21 cellular contexts compared by ENCODE assay signal in genomic region chr1:48248356-48248755, GRCh38. TPM values are rescaled to one million over a fixed set of nuclear protein-coding genes. Genes with fewer than 3 reads are reported as not detected.
A peak's percentile ranks its signal among the peaks of the same experiment; 100 is the strongest.
DNase-seq lines count a peak whose midpoint lies in the region; ATAC-seq, FAIRE-seq and TF ChIP-seq lines count a peak whose summit lies in the region.
"Had no signal": no experiment of that assay in that cellular context is flagged by ENCODE, and none has a peak within 500 bp of the region (broad histone marks: within the 10 kb centered on the region; RNA-seq: fewer than 3 reads in every experiment).

No MANE protein-coding gene starts in this region.

- no TSS peak for BruUV-seq in HepG2 (replicated peaks; lab: Mats Ljungman, UMichigan)

- H3K79me2 ChIP-seq in HepG2 (ENCODE audit: insufficient read depth, low read length) = no peaks in the 10 kb centered on the region

- no peak overlapping the region for H3K9ac ChIP-seq in HepG2 (ENCODE audit: insufficient read depth, low read depth, low read length)
- H3K9ac ChIP-seq: GM23248 had no signal

- no peaks in the 10 kb centered on the region for H3K4me1 ChIP-seq in HepG2 (ENCODE audit: insufficient read depth, low read length)
- H3K4me1 ChIP-seq in right lobe of liver = no peaks in the 10 kb centered on the region
- peaks cover 0 to 5% (median 0%) of the 10 kb centered on the region in 4 donors for H3K4me1 ChIP-seq in esophagus muscularis mucosa
- peaks cover 11 to 15% of the 10 kb centered on the region in 2 donors for H3K4me1 ChIP-seq in small intestine (ENCODE audit: control insufficient read depth in 2 of 2, insufficient read depth in 1 of 2, low read depth in 1 of 2, low read length in 1 of 2)
- H3K4me1 ChIP-seq: A549, Caco-2 had no signal

- intact Hi-C loops in HepG2 (cut with micrococcal nuclease; ENCODE audit: unreplicated experiment) (no loop called here), right lobe of liver (cut with DNase I) (no loop called here), esophagus muscularis mucosa (cut with DNase I) (no loop called here)

- TF ChIP-seq CTCF in HepG2 (CRISPR knock-in tag; IDR thresholded peaks at IDR 0.05) (no peak), right lobe of liver (IDR thresholded peaks at IDR 0.05) (no peak), esophagus muscularis mucosa (IDR thresholded peaks at IDR 0.05) (no peak)

- DNase-seq in HepG2 (ENCODE audit: low spot score) = no peak
- no peak for DNase-seq in right lobe of liver
- peak; percentile 55 for DNase-seq in esophagus muscularis mucosa (ENCODE audit: extremely low spot score)
- peak; percentile 84 for DNase-seq in small intestine
- DNase-seq: 8988T; ACHN; C1 segment of cervical spinal cord; Caco-2; CD8-positive, alpha-beta T cell; DMS153; DND-41; GM23248; H7; HCEC 1CT had no signal

- no peak overlapping the region for H3K4me2 ChIP-seq in HepG2 (ENCODE audit: low read depth, low read length)
- H3K4me2 ChIP-seq: A549 had no signal

- H3K36me3 ChIP-seq in HepG2 (replicated peaks in 1 of 2; ENCODE audit: control insufficient read depth in 1 of 2, insufficient read depth in 2 of 2, low read length in 2 of 2) (peaks cover 12 to 29% of the 10 kb centered on the region in 2 experiments), right lobe of liver (no peaks in the 10 kb centered on the region), esophagus muscularis mucosa (no peaks in the 10 kb centered on the region), small intestine (ENCODE audit: control insufficient read depth in 2 of 2, insufficient read depth in 2 of 2, low read length in 2 of 2) (peaks cover 0 to 2% of the 10 kb centered on the region in 2 donors)

- no peak overlapping the region for H3K4me3 ChIP-seq in HepG2 (replicated peaks in 1 of 3; ENCODE audit: insufficient read depth in 1 of 3, low read depth in 2 of 3, low read length in 3 of 3)
- H3K4me3 ChIP-seq in right lobe of liver = no peak overlapping the region
- no peak overlapping the region for H3K4me3 ChIP-seq in esophagus muscularis mucosa
- no peak overlapping the region for H3K4me3 ChIP-seq in small intestine (ENCODE audit: low read depth in 1 of 2, low read length in 2 of 2)
- H3K4me3 ChIP-seq: A549, GM23248 had no signal

- FAIRE-seq in HepG2 (lab: Jason Lieb, UNC) (no peak), small intestine (lab: Jason Lieb, UNC) (no peak)
- FAIRE-seq: A549, G401.6, GM12892, H1 had no signal

- H3K27ac ChIP-seq in HepG2 (ENCODE audit: extremely low read length, insufficient read depth, low read length) = no peak overlapping the region
- H3K27ac ChIP-seq in right lobe of liver = no peak overlapping the region
- no peak overlapping the region for H3K27ac ChIP-seq in esophagus muscularis mucosa (replicated peaks in 1 of 4)
- H3K27ac ChIP-seq in small intestine (ENCODE audit: low read depth in 1 of 2, low read length in 1 of 2) = peak overlapping the region in 1 of 2 donors; percentile 49
- H3K27ac ChIP-seq: A549, GM23248 had no signal

- H3K27me3 ChIP-seq in HepG2 (ENCODE audit: control insufficient read depth in 1 of 2, insufficient read depth in 2 of 2, low read length in 2 of 2) (no peaks in the 10 kb centered on the region), right lobe of liver (no peaks in the 10 kb centered on the region), esophagus muscularis mucosa (no peaks in the 10 kb centered on the region), small intestine (ENCODE audit: control insufficient read depth in 2 of 2, insufficient read depth in 2 of 2, low read length in 2 of 2) (no peaks in the 10 kb centered on the region)

- no peak for ATAC-seq in HepG2
- ATAC-seq in right lobe of liver = no peak
- no peak for ATAC-seq in GM21825 (IDR thresholded peaks at IDR 0.05; ENCODE audit: unreplicated experiment)
- ATAC-seq in HG03442 (IDR thresholded peaks at IDR 0.05; ENCODE audit: unreplicated experiment) = no peak
- ATAC-seq: A549; CD8-positive, alpha-beta T cell had no signal

- H3K9me3 ChIP-seq in HepG2 (ENCODE audit: low read length) (no peaks in the 10 kb centered on the region), right lobe of liver (no peaks in the 10 kb centered on the region), esophagus muscularis mucosa (no peaks in the 10 kb centered on the region), small intestine (ENCODE audit: control insufficient read depth, low read depth) (no peaks in the 10 kb centered on the region)
- H3K9me3 ChIP-seq: A549, Caco-2 had no signal

- POLR2A ChIA-PET in HepG2 (lab: Yijun Ruan, JAX) = no interaction called here

- TF ChIP-seq POLR2A in HepG2 (IDR thresholded peaks at IDR 0.05; ENCODE audit: insufficient read depth in 1 of 2, low read depth in 2 of 2, low read length in 2 of 2) = no peak
- no peak for TF ChIP-seq POLR2A in right lobe of liver (IDR thresholded peaks at IDR 0.05)
- no peak for TF ChIP-seq POLR2A in esophagus muscularis mucosa (IDR thresholded peaks at IDR 0.05; ENCODE audit: low read depth)

- in situ Hi-C loops in HepG2 (cut with HindIII; ENCODE audit: extremely low pct_ligation_motif_present, low pct_unique_long_range_greater_than_20kb) = no loop called here

- no peak overlapping the region for H2AFZ ChIP-seq in HepG2 (ENCODE audit: low read length)
- H2AFZ ChIP-seq: GM23248 had no signal

- no peaks in the 10 kb centered on the region for H4K20me1 ChIP-seq in HepG2 (ENCODE audit: insufficient read depth, low read length)

- TF ChIP-seq RAD21 in HepG2 (CRISPR knock-in tag; IDR thresholded peaks at IDR 0.05) = no peak

- CTCF ChIA-PET in HepG2 (lab: Yijun Ruan, JAX; ENCODE audit: low intra/inter-chr PET ratio, low total read pairs) = no interaction called here

- TF ChIP-seq EP300 in HepG2 (IDR thresholded peaks at IDR 0.05; ENCODE audit: low read depth in 2 of 2, low read length in 2 of 2) (no peak), HepG2 (CRISPR knock-in tag; IDR thresholded peaks at IDR 0.05; ENCODE audit: borderline replicate concordance) (no peak), esophagus muscularis mucosa (IDR thresholded peaks at IDR 0.05) (no peak)

- WGBS in HepG2 (ENCODE audit: low lambda C conversion rate) = 94% methylated on average over 3 of the region's 4 CpGs
- 91% methylated on average over 4 of the region's 4 CpGs for WGBS in right lobe of liver (ENCODE audit: insufficient coverage, low coverage, low lambda C conversion rate, missing lambda C conversion rate)
- WGBS in esophagus muscularis mucosa = 77% methylated on average over 4 of the region's 4 CpGs
- WGBS in small intestine, 3 donors = 57 to 85% (median 77%) methylated on average over 4 of the region's 4 CpGs

TF ChIP-seq in HepG2, 621 proteins besides CTCF, POLR2A, EP300 and RAD21:
- TF ChIP-seq HMGXB4 (CRISPR knock-in tag; IDR thresholded peaks at IDR 0.05; ENCODE audit: borderline replicate concordance in 1 of 2, low read depth in 1 of 2) (no peak), POLR2AphosphoS5 (IDR thresholded peaks at IDR 0.05; ENCODE audit: low read depth, low read length) (peak; percentile 16; the same call in 1 of the 2 replicates)

RNA-seq across cellular contexts. Expression of gene SLC5A9, which starts 25.8 kb away (rescaled TPM):
- total RNA-seq in HepG2 (2016; rRNA removed; fragmentation: Illumina TruSeq; extraction: Trizol) (12.5 and 42.0 TPM in 2 replicates), right lobe of liver (10 to 100 TPM in 4 of 6 experiments, 1 to 10 TPM in 2; 8.5 to 16.9 (median 11.8) TPM), esophagus muscularis mucosa (1 to 10 TPM in 1 of 4 donors, under 1 TPM in 1, not detected in 2; 0.42 to 1.3 TPM)
- 5.6 and 7.3 TPM in 2 replicates for total RNA-seq in HepG2 (2016; cell fraction: cytosol; rRNA removed; fragmentation: Illumina TruSeq; extraction: Trizol; ENCODE audit: low read depth)
- total RNA-seq in HepG2 (2016; cell fraction: insoluble cytoplasmic fraction; rRNA removed; fragmentation: Illumina TruSeq; extraction: Trizol) = 12.1 and 46.2 TPM in 2 replicates
- total RNA-seq in HepG2 (2016; cell fraction: membrane; rRNA removed; fragmentation: Illumina TruSeq; extraction: Trizol) = 10.8 and 12.4 TPM in 2 replicates
- total RNA-seq in HepG2 (2016; cell fraction: nucleus; rRNA removed; fragmentation: Illumina TruSeq; extraction: Trizol) = 48.7 and 58.9 TPM in 2 replicates
- polyA plus RNA-seq in HepG2 (2011; rRNA removed) (65.0 and 66.4 TPM in 2 replicates), small intestine (100 to 1,000 TPM in 2 of 3 donors, 10 to 100 TPM in 1; 22.3 to 372 (median 188) TPM)
- 31.0 and 34.1 TPM in 2 replicates for polyA plus RNA-seq in HepG2 (2011; cell fraction: cytosol; rRNA removed)
- 293 and 346 TPM in 2 replicates for polyA plus RNA-seq in HepG2 (2011; cell fraction: nucleus; rRNA removed)
- polyA plus RNA-seq in HepG2 (2012) = 27.5 and 39.2 TPM in 2 replicates
- 4.2 and 4.7 TPM in 2 replicates for polyA plus RNA-seq in HepG2 (2016; cell fraction: cytosol; fragmentation: Illumina TruSeq; extraction: Trizol; ENCODE audit: low read depth)
- polyA plus RNA-seq in HepG2 (2016; cell fraction: insoluble cytoplasmic fraction; fragmentation: Illumina TruSeq; extraction: Trizol; ENCODE audit: low read depth) = 12.4 and 12.6 TPM in 2 replicates
- polyA plus RNA-seq in HepG2 (2016; cell fraction: membrane; fragmentation: Illumina TruSeq; extraction: Trizol; ENCODE audit: low read depth) = 6.8 and 9.0 TPM in 2 replicates
- polyA plus RNA-seq in HepG2 (2016; cell fraction: nucleus; fragmentation: Illumina TruSeq; extraction: Trizol; ENCODE audit: insufficient read depth, low read depth) = 122 TPM in 2 replicates
- 0.07 and 112 TPM in 2 replicates for polyA minus RNA-seq in HepG2 (2011; rRNA and poly(A)+ RNA removed; ENCODE audit: low replicate concordance)
- 12.0 and 15.6 TPM in 2 replicates for polyA minus RNA-seq in HepG2 (2011; cell fraction: cytosol; rRNA and poly(A)+ RNA removed)
- polyA minus RNA-seq in HepG2 (2011; cell fraction: nucleus; rRNA and poly(A)+ RNA removed) = 54.7 and 62.5 TPM in 2 replicates
- total RNA-seq: CD8-positive, alpha-beta T cell; GM23248; H1 had no signal
- polyA plus RNA-seq: BJ, GM23248 had no signal

Comparison
In these comparisons a context has a peak if more than half of its experiments do, and no peak if none do; other contexts are left out.
1. DNase-seq: peak in esophagus muscularis mucosa (single experiment) and small intestine (single experiment); none in HepG2 (single experiment) and right lobe of liver (0 of 3).